20 cellular contexts compared by ENCODE assay signal in genomic region chr18:23929362-23929940, GRCh38.
DNase-seq lines count a peak whose midpoint lies in the region; ATAC-seq and TF ChIP-seq lines count a peak whose summit lies in the region.
"Had no signal": no experiment of that assay in that cellular context is flagged by ENCODE, and none has a peak within 500 bp of the region (broad histone marks: within the 10 kb centered on the region; RNA-seq: fewer than 3 reads in every experiment).

No MANE protein-coding gene starts in this region.

- CTCF ChIA-PET in CD4-positive, alpha-beta T cell (lab: Charles Lee), result interaction anchor here (0.6 to 3.8 kb wide), 5 partner anchors 11 to 808 kb away, joined by 3 to 24 read pairs (median 3); no protein-coding TSS in a partner anchor

- peaks cover 33% of the 10 kb centered on the region for H3K4me1 Mint-ChIP-seq in CD4-positive, alpha-beta T cell (ENCODE audit: low read depth)
- peaks cover 19% of the 10 kb centered on the region for H3K4me1 Mint-ChIP-seq in central memory CD8-positive, alpha-beta T cell

- DNase-seq in activated CD4-positive, CD25-positive, alpha-beta regulatory T cell (lab: John Stamatoyannopoulos, UW), result no peak
- no peak for DNase-seq in CD4-positive, alpha-beta T cell
- DNase-seq in WERI-Rb-1 (no peak), NCI-H748 (lab: John Stamatoyannopoulos, UW; ENCODE audit: unreplicated experiment) (no peak)
- no peak for DNase-seq in central memory CD8-positive, alpha-beta T cell (ENCODE audit: low spot score in 2 of 2)
- no peak for DNase-seq in NK-92 treated with Interleukin-12 subunit alpha and Interleukin-12 subunit beta, amount 100 ng/mL, for 24 hours (lab: John Stamatoyannopoulos, UW)
- DNase-seq: adrenal gland, brain microvascular endothelial cell, foreskin melanocyte, GOT3, KG1, left colon, MM.1S, NCI-H1436, NCI-H510A treated with DMSO at 0.1 percent for 48 hours, nucleus accumbens, psoas muscle had no signal

- no peaks in the 10 kb centered on the region for H3K9me3 Mint-ChIP-seq in CD4-positive, alpha-beta T cell
- no peaks in the 10 kb centered on the region for H3K9me3 Mint-ChIP-seq in central memory CD8-positive, alpha-beta T cell

- ATAC-seq in activated CD4-positive, CD25-positive, alpha-beta regulatory T cell treated with anti-CD3 and anti-CD28 coated beads, Interleukin-2, amount 50 U/mL, for 24 hours, result peak; percentile 80 to 85
- no peak for ATAC-seq in CD4-positive, alpha-beta T cell (ENCODE audit: poor library complexity)
- ATAC-seq in central memory CD8-positive, alpha-beta T cell (replicated peaks; ENCODE audit: extremely low read depth, poor library complexity, severe bottlenecking), result peak; percentile 28
- no peak for ATAC-seq in GM21447 (IDR thresholded peaks at IDR 0.05; ENCODE audit: unreplicated experiment)
- ATAC-seq: left colon, psoas muscle had no signal

- peak overlapping the region; percentile 80 for H3K27ac Mint-ChIP-seq in CD4-positive, alpha-beta T cell
- peak overlapping the region; percentile 75 for H3K27ac Mint-ChIP-seq in central memory CD8-positive, alpha-beta T cell (ENCODE audit: low read depth)

- H3K27ac ChIP-seq in CD4-positive, alpha-beta T cell (ENCODE audit: low read depth, low read length), result no peak overlapping the region
- H3K27ac ChIP-seq in WERI-Rb-1, result peak overlapping the region; percentile 37; the same call in 1 of the 2 replicates
- H3K27ac ChIP-seq: adrenal gland, brain microvascular endothelial cell, psoas muscle had no signal

- no peak overlapping the region for H3K4me3 Mint-ChIP-seq in CD4-positive, alpha-beta T cell
- H3K4me3 Mint-ChIP-seq in central memory CD8-positive, alpha-beta T cell, result peak overlapping the region; percentile 12

- no peaks in the 10 kb centered on the region for H3K9me3 ChIP-seq in CD4-positive, alpha-beta T cell (ENCODE audit: control insufficient read depth, low read length)
- H3K9me3 ChIP-seq in WERI-Rb-1 (ENCODE audit: severe bottlenecking), result no peaks in the 10 kb centered on the region
- H3K9me3 ChIP-seq: adrenal gland, esophagus muscularis mucosa, psoas muscle had no signal

- POLR2A ChIA-PET in CD4-positive, alpha-beta T cell (lab: Charles Lee), result interaction anchor here (0.7 to 1.3 kb wide), 2 partner anchors 14 to 63 kb away, joined by 3 read pairs; no protein-coding TSS in a partner anchor

- TF ChIP-seq CTCF in CD4-positive, alpha-beta T cell (IDR thresholded peaks at IDR 0.05), result no peak
- no peak for TF ChIP-seq CTCF in WERI-Rb-1 (IDR thresholded peaks at IDR 0.05; ENCODE audit: low read depth, low read length)

- no peaks in the 10 kb centered on the region for H3K36me3 Mint-ChIP-seq in CD4-positive, alpha-beta T cell (ENCODE audit: low read depth)
- no peaks in the 10 kb centered on the region for H3K36me3 Mint-ChIP-seq in central memory CD8-positive, alpha-beta T cell (ENCODE audit: insufficient read depth)

- H3K36me3 ChIP-seq in WERI-Rb-1, result peaks cover 13% of the 10 kb centered on the region
- H3K36me3 ChIP-seq: adrenal gland, brain microvascular endothelial cell had no signal

- no peaks in the 10 kb centered on the region for H3K27me3 Mint-ChIP-seq in CD4-positive, alpha-beta T cell
- no peaks in the 10 kb centered on the region for H3K27me3 Mint-ChIP-seq in central memory CD8-positive, alpha-beta T cell

- no peak overlapping the region for H3K4me3 ChIP-seq in WERI-Rb-1 (ENCODE audit: low read depth, low read length)
- H3K4me3 ChIP-seq: adrenal gland, esophagus muscularis mucosa, psoas muscle had no signal

- H3K27me3 ChIP-seq in CD4-positive, alpha-beta T cell (ENCODE audit: control insufficient read depth, insufficient read depth, low read length), result no peaks in the 10 kb centered on the region
- H3K27me3 ChIP-seq in WERI-Rb-1 (ENCODE audit: insufficient read depth, low read depth, severe bottlenecking), result no peaks in the 10 kb centered on the region
- H3K27me3 ChIP-seq: adrenal gland, brain microvascular endothelial cell, esophagus muscularis mucosa had no signal

- intact Hi-C loops in CD4-positive, alpha-beta T cell (cut with DNase I, micrococcal nuclease), result no loop called here

Comparison
In these comparisons a context has a peak if more than half of its experiments do, and no peak if none do; other contexts are left out.
1. ATAC-seq: peak in activated CD4-positive, CD25-positive, alpha-beta regulatory T cell treated with anti-CD3 and anti-CD28 coated beads, Interleukin-2, amount 50 U/mL, for 24 hours (2 of 2) and central memory CD8-positive, alpha-beta T cell (single experiment); none in CD4-positive, alpha-beta T cell (single experiment) and GM21447 (single experiment).